8 cellular contexts compared by ENCODE assay signal in the genomic region with DNA sequence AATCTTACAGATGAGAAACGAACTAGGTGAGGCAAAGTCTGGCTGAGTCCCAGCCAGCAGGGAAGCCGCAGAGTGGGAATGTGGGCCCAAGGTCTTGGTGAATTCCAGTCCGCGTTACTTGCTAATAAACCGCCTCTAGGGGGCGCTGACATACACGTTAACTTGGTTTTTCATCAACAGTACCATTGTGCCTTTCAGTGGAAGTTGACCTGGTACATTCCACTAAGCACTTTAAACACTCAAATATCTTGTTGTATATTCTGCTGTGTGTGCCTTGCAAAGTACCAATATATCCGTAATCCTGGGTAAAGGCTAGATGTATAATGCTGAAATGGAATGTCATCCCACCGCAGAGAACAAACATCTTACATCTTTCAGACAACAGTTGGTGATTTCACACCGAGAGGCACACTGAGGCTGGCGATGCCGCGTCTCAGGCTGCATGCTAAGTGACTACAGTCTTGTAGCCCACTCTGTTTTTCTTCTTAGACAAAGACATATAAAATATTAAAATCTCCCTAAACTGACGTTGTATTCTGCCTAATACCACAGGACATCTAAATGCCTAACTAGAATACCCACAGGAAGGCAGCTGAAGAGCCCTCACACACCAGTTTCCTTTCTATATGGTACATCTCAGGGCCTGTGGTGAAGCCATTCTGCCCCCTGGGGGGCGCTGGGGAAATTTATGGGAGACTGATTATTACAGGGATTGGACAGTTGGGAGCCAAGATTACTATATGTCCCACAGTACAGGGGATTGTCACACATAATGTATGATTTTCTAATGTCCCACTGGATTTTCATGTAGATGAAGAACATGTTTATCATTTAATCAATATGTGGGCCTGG. TPM values are rescaled to one million over a fixed set of nuclear protein-coding genes. Genes with fewer than 3 reads are reported as not detected.
A peak's percentile ranks its signal among the peaks of the same experiment; 100 is the strongest.
DNase-seq lines count a peak whose midpoint lies in the region; ATAC-seq and TF ChIP-seq lines count a peak whose summit lies in the region.

No MANE protein-coding gene starts in this region.

- peak; percentile 68 for TF ChIP-seq CTCF in GM06990 (IDR thresholded peaks at IDR 0.05; ENCODE audit: insufficient read depth, low read length, poor library complexity, severe bottlenecking)

- H3K4me3 ChIP-seq in GM06990 (replicated peaks; ENCODE audit: low read depth, low read length): no peak overlapping the region

- peaks cover 12% of the 10 kb centered on the region for H3K36me3 ChIP-seq in GM06990 (ENCODE audit: control insufficient read depth, insufficient read depth, low read length)

- DNase-seq in GM06990 (ENCODE audit: extremely low read depth, insufficient read length): no peak
- peak; percentile 46 for DNase-seq in NOMO-1 treated with DMSO at 0.1 percent for 48 hours (lab: John Stamatoyannopoulos, UW; ENCODE audit: unreplicated experiment)
- DNase-seq in activated CD8-positive, alpha-beta memory T cell treated with anti-CD3 and anti-CD28 coated beads, Interleukin-2, amount 50 U/mL, for 1 hour (ENCODE audit: extremely low read depth): peak; percentile 56
- DNase-seq in epidermal melanocyte (ENCODE audit: insufficient read length, low spot score): peak; percentile 65
- peak; percentile 84 for DNase-seq in mucosa of gallbladder (ENCODE audit: low spot score)
- peak; percentile 84 for DNase-seq in stimulated activated CD8-positive, alpha-beta memory T cell treated with anti-CD3 and anti-CD28 coated beads, Interleukin-4, amount 100 ng/mL, for 48 hours

- no peaks in the 10 kb centered on the region for H3K27me3 ChIP-seq in GM06990 (replicated peaks; ENCODE audit: control insufficient read depth, insufficient read depth, low read length)

- ATAC-seq in HG03432 (IDR thresholded peaks at IDR 0.05; ENCODE audit: unreplicated experiment): peak; percentile 64
- ATAC-seq in HG03342 (IDR thresholded peaks at IDR 0.05; ENCODE audit: unreplicated experiment): no peak

RNA-seq across cellular contexts. Expression of a gene that starts 49.2 kb away (rescaled TPM):
- total RNA-seq in mucosa of gallbladder: 152 TPM
